1 cellular context compared by ENCODE assay signal in the genomic region with DNA sequence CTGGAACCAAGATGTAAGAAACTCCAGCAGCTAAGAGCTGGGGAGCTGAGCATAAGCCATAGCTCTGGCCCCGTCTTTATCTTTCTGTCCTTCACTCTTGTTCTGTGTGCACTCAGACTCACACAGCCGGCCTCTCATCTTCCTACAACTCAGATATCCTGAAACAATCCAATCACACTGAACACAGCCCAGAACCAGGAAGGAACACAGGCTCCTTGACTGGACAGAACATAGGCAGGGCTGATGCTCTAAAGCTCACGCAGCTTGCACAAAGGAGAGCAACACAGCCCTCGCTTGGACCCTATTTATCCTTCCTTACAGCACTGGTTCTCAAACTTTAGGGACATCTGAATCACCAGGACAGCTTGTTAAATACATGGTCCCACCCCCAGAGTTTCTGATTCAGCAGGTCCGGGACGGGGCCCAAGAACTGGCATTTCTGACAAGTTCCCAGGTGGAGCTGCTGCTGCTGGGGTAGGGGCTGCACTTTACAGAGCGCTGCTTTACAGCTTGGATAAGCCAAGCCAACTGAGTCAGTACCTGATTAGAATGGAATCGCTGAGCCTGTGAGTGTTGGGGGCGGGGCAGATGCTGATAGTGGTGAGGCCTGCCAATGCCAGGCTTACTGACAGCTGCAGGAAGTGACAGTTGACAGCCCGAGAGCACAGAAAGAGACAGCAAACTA.
TF ChIP-seq lines count a peak whose summit lies in the region.

No MANE protein-coding gene starts in this region.

TF ChIP-seq in WTC11, 78 proteins besides CTCF, POLR2A, EP300 and RAD21 (continued from another document):
- no peak for TF ChIP-seq HMGXB4 (CRISPR knock-in tag; IDR thresholded peaks at IDR 0.05)
